In genomic region chrX:109854096-109854495, GRCh38 we compare ENCODE assay signal across 21 cellular contexts.
DNase-seq lines count a peak whose midpoint lies in the region; ATAC-seq, FAIRE-seq and TF ChIP-seq lines count a peak whose summit lies in the region.
"Had no signal": no experiment of that assay in that cellular context is flagged by ENCODE, and none has a peak within 500 bp of the region (broad histone marks: within the 10 kb centered on the region; RNA-seq: fewer than 3 reads in every experiment).

No MANE protein-coding gene starts in this region.

- no peaks in the 10 kb centered on the region for H3K4me1 Mint-ChIP-seq in activated naive CD4-positive, alpha-beta T cell treated with anti-CD3 and anti-CD28 coated beads, Interleukin-2, amount 10 ng/mL, durations not matched to agents 7 days and 5 days
- H3K4me1 Mint-ChIP-seq in astrocyte (ENCODE audit: low read depth, unreplicated experiment): no peaks in the 10 kb centered on the region

- H2AFZ ChIP-seq in astrocyte (ENCODE audit: low read depth, low read length): no peak overlapping the region
- H2AFZ ChIP-seq: GM23248 had no signal

- no peak overlapping the region for H3K4me3 ChIP-seq in HEK293 (ENCODE audit: low read depth, low read length)
- H3K4me3 ChIP-seq in astrocyte (ENCODE audit: insufficient read depth, low read depth, low read length): no peak overlapping the region
- H3K4me3 ChIP-seq: A549, GM23248 had no signal

- H3K4me3 Mint-ChIP-seq in activated naive CD4-positive, alpha-beta T cell treated with anti-CD3 and anti-CD28 coated beads, Interleukin-2, amount 10 ng/mL, durations not matched to agents 7 days and 5 days: no peak overlapping the region
- no peak overlapping the region for H3K4me3 Mint-ChIP-seq in astrocyte (ENCODE audit: unreplicated experiment)
- H3K4me3 Mint-ChIP-seq: CD4-positive, alpha-beta memory T cell had no signal

- no peak for TF ChIP-seq CTCF in HEK293 (tag by site-specific recombination; IDR thresholded peaks at IDR 0.05)
- no peak for TF ChIP-seq CTCF in astrocyte (IDR thresholded peaks at IDR 0.05; ENCODE audit: insufficient read depth, low read depth, low read length)

- H4K20me1 ChIP-seq in astrocyte (ENCODE audit: insufficient read depth, low read length): no peaks in the 10 kb centered on the region

- H3K27me3 Mint-ChIP-seq in activated naive CD4-positive, alpha-beta T cell treated with anti-CD3 and anti-CD28 coated beads, Interleukin-2, amount 10 ng/mL, durations not matched to agents 7 days and 5 days: peaks cover 3% of the 10 kb centered on the region
- H3K27me3 Mint-ChIP-seq in astrocyte (ENCODE audit: low read depth, unreplicated experiment): no peaks in the 10 kb centered on the region
- H3K27me3 Mint-ChIP-seq: CD4-positive, alpha-beta memory T cell had no signal

- no peak overlapping the region for H3K27ac ChIP-seq in HEK293 (ENCODE audit: extremely low read depth, low read depth, low read length)
- H3K27ac ChIP-seq in astrocyte (ENCODE audit: low read depth, low read length): no peak overlapping the region
- H3K27ac ChIP-seq: A549, GM23248 had no signal

- no peaks in the 10 kb centered on the region for H3K9me3 Mint-ChIP-seq in activated naive CD4-positive, alpha-beta T cell treated with anti-CD3 and anti-CD28 coated beads, Interleukin-2, amount 10 ng/mL, durations not matched to agents 7 days and 5 days
- peaks cover 2% of the 10 kb centered on the region for H3K9me3 Mint-ChIP-seq in astrocyte (ENCODE audit: unreplicated experiment)

- H3K27ac Mint-ChIP-seq in activated naive CD4-positive, alpha-beta T cell treated with anti-CD3 and anti-CD28 coated beads, Interleukin-2, amount 10 ng/mL, durations not matched to agents 7 days and 5 days: peak overlapping the region; percentile 34
- H3K27ac Mint-ChIP-seq in astrocyte (ENCODE audit: unreplicated experiment): no peak overlapping the region
- H3K27ac Mint-ChIP-seq: CD4-positive, alpha-beta memory T cell had no signal

- peak; percentile 54 for FAIRE-seq in astrocyte (lab: Jason Lieb, UNC)
- FAIRE-seq: A549, G401.6, GM12892, GM19239, H1 had no signal

- no peak overlapping the region for H3K4me2 ChIP-seq in astrocyte (ENCODE audit: low read length)
- H3K4me2 ChIP-seq: A549 had no signal

- CTCF ChIA-PET in activated naive CD4-positive, alpha-beta T cell treated with anti-CD3 and anti-CD28 coated beads, Interleukin-2, amount 10 ng/mL, durations not matched to agents 7 days and 5 days (lab: Charles Lee): interaction anchor here (0.8 to 4.3 kb wide), 3 partner anchors 11 to 141 kb away, joined by 3 to 57 read pairs (median 3); no protein-coding TSS in a partner anchor
- CTCF ChIA-PET in HEK293 (lab: Yijun Ruan, JAX): interaction anchor here (0.7 to 8.4 kb wide), 8 partner anchors 9 to 556 kb away, joined by 3 to 180 read pairs (median 14); no protein-coding TSS in a partner anchor

- no peak for DNase-seq in activated naive CD4-positive, alpha-beta T cell treated with anti-CD3 and anti-CD28 coated beads, Interleukin-2, amount 10 ng/mL, durations not matched to agents 7 days and 5 days
- no peak for DNase-seq in activated naive CD4-positive, alpha-beta T cell (lab: John Stamatoyannopoulos, UW)
- DNase-seq in astrocyte (ENCODE audit: low read depth) (no peak), NCI-H1436 treated with DMSO at 0.1 percent for 48 hours (lab: John Stamatoyannopoulos, UW) (no peak)
- DNase-seq: 8988T; ACHN; C1 segment of cervical spinal cord; Caco-2; CD4-positive, alpha-beta memory T cell; DMS153; DND-41; GM23248; H7; HCEC 1CT had no signal

- H3K9me3 ChIP-seq in HEK293 (ENCODE audit: control insufficient read depth, insufficient read depth, low read depth, low read length) (no peaks in the 10 kb centered on the region; the same call in 1 of the 2 replicates), astrocyte (ENCODE audit: insufficient read depth, low read depth, low read length) (peaks cover 3% of the 10 kb centered on the region)
- H3K9me3 ChIP-seq: Caco-2 had no signal

- H3K36me3 ChIP-seq in HEK293 (ENCODE audit: control insufficient read depth in 2 of 2, insufficient read depth in 1 of 2, low read length in 2 of 2) (no peaks in the 10 kb centered on the region), astrocyte (ENCODE audit: insufficient read depth, low read length) (no peaks in the 10 kb centered on the region)

- H3K36me3 Mint-ChIP-seq in activated naive CD4-positive, alpha-beta T cell treated with anti-CD3 and anti-CD28 coated beads, Interleukin-2, amount 10 ng/mL, durations not matched to agents 7 days and 5 days: no peaks in the 10 kb centered on the region
- no peaks in the 10 kb centered on the region for H3K36me3 Mint-ChIP-seq in astrocyte (ENCODE audit: low read depth, unreplicated experiment)
- H3K36me3 Mint-ChIP-seq: CD4-positive, alpha-beta memory T cell had no signal

- H3K4me1 ChIP-seq in HEK293 (ENCODE audit: control insufficient read depth, insufficient read depth, low read length) (no peaks in the 10 kb centered on the region), astrocyte (ENCODE audit: insufficient read depth, low read length) (peaks cover 9% of the 10 kb centered on the region)
- H3K4me1 ChIP-seq: Caco-2 had no signal

- H3K9ac ChIP-seq in astrocyte (ENCODE audit: low read length): no peak overlapping the region
- H3K9ac ChIP-seq: GM23248 had no signal

- POLR2A ChIA-PET in HEK293 (lab: Yijun Ruan, JAX): interaction anchor here (0.7 kb wide), 1 partner anchor 1134 kb away, joined by 4 read pairs; no protein-coding TSS in a partner anchor

- H3K79me2 ChIP-seq in astrocyte (ENCODE audit: insufficient read depth, low read length): no peaks in the 10 kb centered on the region

- H3K27me3 ChIP-seq in astrocyte (ENCODE audit: insufficient read depth, low read length): no peaks in the 10 kb centered on the region

- ATAC-seq in GM19035 (IDR thresholded peaks at IDR 0.05; ENCODE audit: unreplicated experiment): no peak
- ATAC-seq: A549 had no signal

TF ChIP-seq in HEK293, 187 proteins besides CTCF, POLR2A, EP300 and RAD21:
- TF ChIP-seq BCL11A (tag by site-specific recombination; IDR thresholded peaks at IDR 0.05; ENCODE audit: low read depth) (no peak), KLF10 (tag by site-specific recombination; IDR thresholded peaks at IDR 0.05) (no peak), ZNF354C (tag by site-specific recombination; IDR thresholded peaks at IDR 0.05; ENCODE audit: borderline replicate concordance, low read depth) (no peak), ZBTB48 (tag by site-specific recombination; IDR thresholded peaks at IDR 0.05) (no peak), PRDM6 (tag by site-specific recombination; IDR thresholded peaks at IDR 0.05) (no peak), SETDB1 (IDR thresholded peaks at IDR 0.05; ENCODE audit: insufficient read length, low read length) (peak; percentile 73), ZNF114 (tag by site-specific recombination; IDR thresholded peaks at IDR 0.05) (no peak), ZNF398 (tag by site-specific recombination; IDR thresholded peaks at IDR 0.05) (no peak)
TF ChIP-seq in HEK293: peak in this region for 1.
